Comparison of ENCODE assay signal across 10 cellular contexts in the genomic region with DNA sequence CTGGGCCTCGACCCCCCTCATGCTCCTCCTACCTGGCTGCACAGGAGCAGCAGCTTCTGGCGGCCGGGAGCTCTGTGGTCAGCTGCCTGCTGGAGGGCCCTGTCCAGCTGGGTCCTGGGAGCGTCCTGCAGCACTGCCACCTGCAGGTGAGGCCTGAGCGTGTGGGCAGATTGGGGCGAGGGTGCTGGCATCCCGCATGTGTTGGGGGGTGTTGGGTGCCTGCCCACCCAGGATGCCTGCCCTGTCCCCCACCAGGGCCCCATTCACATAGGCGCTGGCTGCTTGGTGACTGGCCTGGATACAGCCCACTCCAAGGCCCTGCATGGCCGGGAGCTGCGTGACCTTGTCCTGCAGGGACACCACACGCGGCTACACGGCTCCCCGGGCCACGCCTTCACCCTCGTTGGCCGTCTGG. TPM values are rescaled to one million over a fixed set of nuclear protein-coding genes. Genes with fewer than 3 reads are reported as not detected.
DNase-seq lines count a peak whose midpoint lies in the region; ATAC-seq, FAIRE-seq and TF ChIP-seq lines count a peak whose summit lies in the region.
"Had no signal": no experiment of that assay in that cellular context is flagged by ENCODE, and none has a peak within 500 bp of the region (broad histone marks: within the 10 kb centered on the region; RNA-seq: fewer than 3 reads in every experiment).

No MANE protein-coding gene starts in this region.

- ATAC-seq in heart left ventricle (peak; percentile 56 to 81 (median 69)), HG03521 (IDR thresholded peaks at IDR 0.05; ENCODE audit: unreplicated experiment) (no peak)

- intact Hi-C loops in heart left ventricle (cut with DNase I), result loop anchor here in 5 of 10 donors (5.0 to 10.0 kb wide), 4 partner anchors 76 to 104 kb away; no protein-coding TSS in a partner anchor

- H3K27ac ChIP-seq in heart left ventricle, result no peak overlapping the region
- H3K27ac ChIP-seq in small intestine (ENCODE audit: low read depth in 1 of 2, low read length in 1 of 2), result no peak overlapping the region

- H3K9me3 ChIP-seq in heart left ventricle (no peaks in the 10 kb centered on the region), small intestine (ENCODE audit: control insufficient read depth, low read depth) (no peaks in the 10 kb centered on the region)

- H3K4me3 ChIP-seq in heart left ventricle (no peak overlapping the region), small intestine (ENCODE audit: low read depth in 1 of 2, low read length in 2 of 2) (no peak overlapping the region)

- no peaks in the 10 kb centered on the region for H3K27me3 ChIP-seq in heart left ventricle
- no peaks in the 10 kb centered on the region for H3K27me3 ChIP-seq in small intestine (ENCODE audit: control insufficient read depth in 2 of 2, insufficient read depth in 2 of 2, low read length in 2 of 2)

- H3K4me1 ChIP-seq in heart left ventricle (peaks cover 0 to 5% (median 0%) of the 10 kb centered on the region in 12 donors), small intestine (ENCODE audit: control insufficient read depth in 2 of 2, insufficient read depth in 1 of 2, low read depth in 1 of 2, low read length in 1 of 2) (no peaks in the 10 kb centered on the region)

- CTCF ChIA-PET in HEK293T (lab: Yijun Ruan, JAX), result interaction anchor here (0.5 kb wide), 1 partner anchor 69 kb away, joined by 3 read pairs; no protein-coding TSS in a partner anchor

- FAIRE-seq in small intestine (lab: Jason Lieb, UNC), result no peak

- peak; percentile 41 for DNase-seq in SK-N-DZ (ENCODE audit: low spot score)
- DNase-seq in heart left ventricle, result peak in 3 of 5 donors; percentile 56 to 69 (median 65)
- peak; percentile 25 for DNase-seq in small intestine
- DNase-seq in HEK293T (ENCODE audit: extremely low spot score), result no peak
- no peak for DNase-seq in activated CD8-positive, alpha-beta memory T cell treated with anti-CD3 and anti-CD28 coated beads for 24 hours
- DNase-seq in T1000 (lab: John Stamatoyannopoulos, UW), result no peak
- DNase-seq: KG1, occipital lobe had no signal

- H3K36me3 ChIP-seq in heart left ventricle, result peaks cover 0 to 60% (median 31%) of the 10 kb centered on the region in 9 donors
- H3K36me3 ChIP-seq in small intestine (ENCODE audit: control insufficient read depth in 2 of 2, insufficient read depth in 2 of 2, low read length in 2 of 2), result peaks cover 0 to 4% of the 10 kb centered on the region in 2 donors

- TF ChIP-seq CTCF in GM12872 (IDR thresholded peaks at IDR 0.05; ENCODE audit: insufficient read depth, low read depth, low read length) (peak; percentile 23; the same call in 2 of the 3 replicates), heart left ventricle (IDR thresholded peaks at IDR 0.05) (peak in 11 of 12 donors; percentile 11 to 58 (median 45))

- POLR2A ChIA-PET in HEK293T (lab: Yijun Ruan, JAX), result interaction anchor here (2.4 kb wide), 1 partner anchor 90 kb away, joined by 9 read pairs; no protein-coding TSS in a partner anchor

- no peak for TF ChIP-seq POLR2A in heart left ventricle (IDR thresholded peaks at IDR 0.05)

- 48 to 68% (median 64%) methylated on average over 7 to 17 of the region's 17 CpGs for WGBS in heart left ventricle, 4 donors
- 67 to 76% (median 72%) methylated on average over 13 to 17 of the region's 17 CpGs for WGBS in small intestine, 3 donors

TF ChIP-seq in HEK293T, 16 proteins besides CTCF, POLR2A, EP300 and RAD21:
- TF ChIP-seq NFRKB (IDR thresholded peaks at IDR 0.05) (no peak), HDGF (IDR thresholded peaks at IDR 0.05; ENCODE audit: borderline replicate concordance) (no peak), BHLHE40 (IDR thresholded peaks at IDR 0.05; ENCODE audit: borderline replicate concordance) (no peak), ARNT (IDR thresholded peaks at IDR 0.05) (no peak), SP1 (IDR thresholded peaks at IDR 0.05) (no peak), CTBP1 (IDR thresholded peaks at IDR 0.05; ENCODE audit: borderline replicate concordance) (no peak), FOXA1 (IDR thresholded peaks at IDR 0.05) (no peak), ZNF384 (IDR thresholded peaks at IDR 0.05) (no peak)
TF ChIP-seq in HEK293T: peak in this region for 0.

RNA-seq across cellular contexts. Expression of a gene that starts 16.5 kb away (rescaled TPM):
- polyA plus RNA-seq in SK-N-DZ (2014; cell fraction: cytosol; rRNA removed), result 5.6 and 8.2 TPM in 2 replicates
- polyA plus RNA-seq in SK-N-DZ (2014; cell fraction: nucleus; rRNA removed), result 34.9 and 44.3 TPM in 2 replicates
- total RNA-seq in heart left ventricle, result 10 to 100 TPM in 3 of 9 donors, 1 to 10 TPM in 6; 6.5 to 17.3 (median 8.2) TPM
- 1 to 10 TPM; 5.9 to 8.4 TPM for polyA plus RNA-seq in heart left ventricle
- 10 to 100 TPM; 19.6 to 26.8 (median 21.9) TPM for polyA plus RNA-seq in small intestine

RNA-seq across cellular contexts. Expression of a gene that starts 32.0 kb away (rescaled TPM):
- 31.8 and 44.0 TPM in 2 replicates for polyA plus RNA-seq in SK-N-DZ (2014; cell fraction: cytosol; rRNA removed)
- 12.1 and 15.1 TPM in 2 replicates for polyA plus RNA-seq in SK-N-DZ (2014; cell fraction: nucleus; rRNA removed)
- 10 to 100 TPM; 16.7 to 44.6 (median 20.1) TPM for total RNA-seq in heart left ventricle
- polyA plus RNA-seq in heart left ventricle (10 to 100 TPM in 1 of 2 donors, 1 to 10 TPM in 1; 8.4 to 23.7 TPM), small intestine (1 to 10 TPM; 5.6 to 9.1 (median 7.6) TPM)

RNA-seq across cellular contexts. Expression of a gene that starts 52.4 kb away (rescaled TPM):
- 112 and 169 TPM in 2 replicates for polyA plus RNA-seq in SK-N-DZ (2014; cell fraction: cytosol; rRNA removed)
- polyA plus RNA-seq in SK-N-DZ (2014; cell fraction: nucleus; rRNA removed), result 342 and 354 TPM in 2 replicates
- 10 to 100 TPM; 30.7 to 45.7 (median 41.7) TPM for total RNA-seq in heart left ventricle
- polyA plus RNA-seq in heart left ventricle, result 10 to 100 TPM; 31.8 to 35.1 TPM
- polyA plus RNA-seq in small intestine, result 10 to 100 TPM; 48.1 to 93.5 (median 50.8) TPM

RNA-seq across cellular contexts. Expression of a gene that starts 52.7 kb away (rescaled TPM):
- polyA plus RNA-seq in SK-N-DZ (2014; cell fraction: cytosol; rRNA removed), result 102 and 189 TPM in 2 replicates
- 158 and 172 TPM in 2 replicates for polyA plus RNA-seq in SK-N-DZ (2014; cell fraction: nucleus; rRNA removed)
- total RNA-seq in heart left ventricle, result 100 to 1,000 TPM in 8 of 9 donors, 10 to 100 TPM in 1; 83.9 to 198 (median 158) TPM
- polyA plus RNA-seq in heart left ventricle, result 10 to 100 TPM; 50.3 to 69.7 TPM
- polyA plus RNA-seq in small intestine, result 10 to 100 TPM; 33.3 to 91.9 (median 46.7) TPM

Comparison
In these comparisons a context has a peak if more than half of its experiments do, and no peak if none do; other contexts are left out.
1. DNase-seq: peak in SK-N-DZ (single experiment), heart left ventricle (3 of 5) and small intestine (single experiment); none in HEK293T (single experiment), activated CD8-positive, alpha-beta memory T cell treated with anti-CD3 and anti-CD28 coated beads for 24 hours (single experiment) and T1000 (single experiment).